In genomic region chr16:2205104-2205966, GRCh38 we compare ENCODE assay signal across 8 cellular contexts. TPM values are rescaled to one million over a fixed set of nuclear protein-coding genes. Genes with fewer than 3 reads are reported as not detected.
DNase-seq lines count a peak whose midpoint lies in the region; ATAC-seq and TF ChIP-seq lines count a peak whose summit lies in the region.

Gene MLST8, plus strand, starts transcription at chr16:2205454. Its CDS starts 632 bp downstream, at chr16:2206086.

- peaks cover 10% of the 10 kb centered on the region for H3K36me3 Mint-ChIP-seq in activated naive CD4-positive, alpha-beta T cell treated with anti-CD3 and anti-CD28 coated beads, Interleukin-2, amount 10 ng/mL, durations not matched to agents 7 days and 5 days

- TF ChIP-seq CTCF in omental fat pad (IDR thresholded peaks at IDR 0.05): no peak

- peaks cover 1% of the 10 kb centered on the region; the same call in 1 of the 2 replicates for H3K4me1 ChIP-seq in ES-I3 (ENCODE audit: insufficient read depth, low read length)

- DNase-seq in LHCN-M2 (ENCODE audit: low read depth): peak; percentile 77
- DNase-seq in SK-N-MC (ENCODE audit: low read depth, low spot score): peak; percentile 44
- peak; percentile 91 for DNase-seq in activated naive CD4-positive, alpha-beta T cell treated with anti-CD3 and anti-CD28 coated beads, Interleukin-2, amount 10 ng/mL, durations not matched to agents 7 days and 5 days
- DNase-seq in globus pallidus (ENCODE audit: low spot score): peak; percentile 87
- peak; percentile 68 for DNase-seq in omental fat pad (ENCODE audit: low spot score)

- H3K9ac ChIP-seq in ES-I3 (ENCODE audit: low read depth, low read length) (peak within 1 kb of the TSS; percentile 95), SK-N-MC (ENCODE audit: insufficient read length) (peak within 1 kb of the TSS; percentile 96)

- CTCF ChIA-PET in activated naive CD4-positive, alpha-beta T cell treated with anti-CD3 and anti-CD28 coated beads, Interleukin-2, amount 10 ng/mL, durations not matched to agents 7 days and 5 days (lab: Charles Lee): no interaction called here

- no peaks in the 10 kb centered on the region for H3K9me3 Mint-ChIP-seq in activated naive CD4-positive, alpha-beta T cell treated with anti-CD3 and anti-CD28 coated beads, Interleukin-2, amount 10 ng/mL, durations not matched to agents 7 days and 5 days

- H3K27ac ChIP-seq in SK-N-MC (peak within 1 kb of the TSS; percentile 92), temporal lobe (ENCODE audit: low read depth, low read length) (peak within 1 kb of the TSS; percentile 96)

- H3K4me3 ChIP-seq in SK-N-MC: peak within 1 kb of the TSS; percentile 90

- H3K9me3 ChIP-seq in ES-I3 (ENCODE audit: control insufficient read depth, insufficient read depth, low read length) (no peaks in the 10 kb centered on the region), SK-N-MC (ENCODE audit: low read depth, low read length) (no peaks in the 10 kb centered on the region)

- peak within 1 kb of the TSS; percentile 69 for H3K4me3 Mint-ChIP-seq in activated naive CD4-positive, alpha-beta T cell treated with anti-CD3 and anti-CD28 coated beads, Interleukin-2, amount 10 ng/mL, durations not matched to agents 7 days and 5 days

- H3K27me3 Mint-ChIP-seq in activated naive CD4-positive, alpha-beta T cell treated with anti-CD3 and anti-CD28 coated beads, Interleukin-2, amount 10 ng/mL, durations not matched to agents 7 days and 5 days: peaks cover 29% of the 10 kb centered on the region

- ATAC-seq in GM21786 (IDR thresholded peaks at IDR 0.05; ENCODE audit: unreplicated experiment): peak; percentile 80
- peak; percentile 91 for ATAC-seq in omental fat pad (ENCODE audit: low FRiP score)

- peaks cover 29% of the 10 kb centered on the region for H3K4me1 Mint-ChIP-seq in activated naive CD4-positive, alpha-beta T cell treated with anti-CD3 and anti-CD28 coated beads, Interleukin-2, amount 10 ng/mL, durations not matched to agents 7 days and 5 days

- H3K36me3 ChIP-seq in ES-I3 (ENCODE audit: insufficient read depth, low read length) (no peaks in the 10 kb centered on the region), SK-N-MC (ENCODE audit: insufficient read depth, low read length) (peaks cover 25% of the 10 kb centered on the region; the same call in 1 of the 2 replicates)

- peak within 1 kb of the TSS; percentile 88 for H3K27ac Mint-ChIP-seq in activated naive CD4-positive, alpha-beta T cell treated with anti-CD3 and anti-CD28 coated beads, Interleukin-2, amount 10 ng/mL, durations not matched to agents 7 days and 5 days

RNA-seq across cellular contexts. Expression of gene MLST8, which starts in this region (rescaled TPM):
- 27.3 and 38.1 TPM in 2 replicates for total RNA-seq in LHCN-M2 (2014; rRNA removed)
- polyA plus RNA-seq in LHCN-M2 (2012): 54.0 TPM
- 10 to 100 TPM; 29.8 to 44.6 (median 34.6) TPM for total RNA-seq in omental fat pad
- total RNA-seq in temporal lobe: 12.8 TPM

Comparison
In these comparisons a context has a peak if more than half of its experiments do, and no peak if none do; other contexts are left out.
1. Peak in every context shown above with its lines: DNase-seq, ATAC-seq, H3K4me3 ChIP-seq and H3K27ac ChIP-seq.